Comparison of ENCODE assay signal across 15 cellular contexts in genomic region chr1:67802565-67802964, GRCh38. TPM values are rescaled to one million over a fixed set of nuclear protein-coding genes. Genes with fewer than 3 reads are reported as not detected.
"Had no signal": no experiment of that assay in that cellular context is flagged by ENCODE, and none has a peak within 500 bp of the region (broad histone marks: within the 10 kb centered on the region; RNA-seq: fewer than 3 reads in every experiment).

No MANE protein-coding gene starts in this region.

- H3K36me3 ChIP-seq: left ventricle myocardium inferior had no signal

- DNase-seq: activated CD8-positive, alpha-beta memory T cell treated with anti-CD3 and anti-CD28 coated beads, Interleukin-2, amount 50 U/mL, for 4 hours; activated CD8-positive, alpha-beta T cell treated with anti-CD3 and anti-CD28 coated beads for 36 hours; activated naive CD8-positive, alpha-beta T cell treated with anti-CD3 and anti-CD28 coated beads, Interleukin-2, amount 10 ng/mL, durations not matched to agents 7 days and 5 days; aorta; foreskin fibroblast; left ventricle myocardium inferior; naive B cell; occipital lobe; stimulated activated CD4-positive, alpha-beta T cell treated with anti-CD3 and anti-CD28 coated beads, Interleukin-12 subunit alpha, Interleukin-12 subunit beta, amount 100 ng/mL, for 4 hours; stimulated activated naive CD4-positive, alpha-beta T cell; T-helper 9 cell had no signal

- ATAC-seq: activated CD8-positive, alpha-beta T cell treated with anti-CD3 and anti-CD28 coated beads for 36 hours; esophagus mucosa; sciatic nerve had no signal

- H3K4me3 ChIP-seq: left ventricle myocardium inferior had no signal

- FAIRE-seq: bronchial epithelial cell, endometrium had no signal

- H3K9me3 ChIP-seq: left ventricle myocardium inferior had no signal

RNA-seq across cellular contexts. Expression of gene GNG12, which starts 30.7 kb away (rescaled TPM):
- total RNA-seq: activated CD8-positive, alpha-beta T cell treated with anti-CD3 and anti-CD28 coated beads for 36 hours; activated naive CD8-positive, alpha-beta T cell treated with anti-CD3 and anti-CD28 coated beads, Interleukin-2, amount 10 ng/mL, durations not matched to agents 7 days and 5 days had no signal
